Comparison of ENCODE assay signal across 10 cellular contexts in genomic region chr7:74097937-74098614, GRCh38. TPM values are rescaled to one million over a fixed set of nuclear protein-coding genes. Genes with fewer than 3 reads are reported as not detected.
DNase-seq lines count a peak whose midpoint lies in the region; ATAC-seq, FAIRE-seq and TF ChIP-seq lines count a peak whose summit lies in the region.
"Had no signal": no experiment of that assay in that cellular context is flagged by ENCODE, and none has a peak within 500 bp of the region (broad histone marks: within the 10 kb centered on the region; RNA-seq: fewer than 3 reads in every experiment).

No MANE protein-coding gene starts in this region.

- H3K9me3 ChIP-seq in body of pancreas (no peaks in the 10 kb centered on the region), right lobe of liver (no peaks in the 10 kb centered on the region)

- no peak for DNase-seq in T-helper 1 cell
- DNase-seq in body of pancreas = peak in 3 of 4 donors; percentile 27 to 54 (median 32)
- DNase-seq in left colon = peak; percentile 16 to 43
- DNase-seq in urothelium cell line (ENCODE audit: low spot score) = peak; percentile 57
- DNase-seq in T-helper 2 cell = no peak
- DNase-seq in right lobe of liver = no peak
- DNase-seq: activated B cell treated with CpG ODN at 0.5 μM for 24 hours had no signal

- 84 to 90% methylated on average over 9 to 11 of the region's 11 CpGs for WGBS in body of pancreas, 2 donors
- WGBS in right lobe of liver (ENCODE audit: insufficient coverage, low coverage, low lambda C conversion rate, missing lambda C conversion rate) = 91% methylated on average over 5 of the region's 11 CpGs

- H3K27ac Mint-ChIP-seq in T-helper 1 cell treated with Interleukin-12 subunit alpha and Interleukin-12 subunit beta and Interleukin-4 antibody, amounts not matched to agents 30 μg/mL and 1 μg/mL, for 36 hours = peak overlapping the region; percentile 41
- H3K27ac Mint-ChIP-seq: activated B cell treated with CpG ODN at 0.5 μM for 24 hours had no signal

- H3K27me3 ChIP-seq in body of pancreas (no peaks in the 10 kb centered on the region), right lobe of liver (no peaks in the 10 kb centered on the region)

- H3K36me3 ChIP-seq in body of pancreas (replicated peaks in 1 of 2; ENCODE audit: insufficient read depth in 1 of 2, low read depth in 2 of 2) (no peaks in the 10 kb centered on the region), right lobe of liver (no peaks in the 10 kb centered on the region)

- H3K4me1 ChIP-seq in body of pancreas = peaks cover 26% of the 10 kb centered on the region
- no peaks in the 10 kb centered on the region for H3K4me1 ChIP-seq in right lobe of liver

- no peaks in the 10 kb centered on the region for H3K27me3 Mint-ChIP-seq in T-helper 1 cell treated with Interleukin-12 subunit alpha and Interleukin-12 subunit beta and Interleukin-4 antibody, amounts not matched to agents 30 μg/mL and 1 μg/mL, for 36 hours (ENCODE audit: low read depth)
- H3K27me3 Mint-ChIP-seq: activated B cell treated with CpG ODN at 0.5 μM for 24 hours had no signal

- FAIRE-seq in urothelium cell line (lab: Jason Lieb, UNC) = no peak

- ATAC-seq in body of pancreas (no peak), left colon (no peak), GM18868 (IDR thresholded peaks at IDR 0.05; ENCODE audit: unreplicated experiment) (no peak), right lobe of liver (no peak)

- no peak overlapping the region for H3K4me3 Mint-ChIP-seq in T-helper 1 cell treated with Interleukin-12 subunit alpha and Interleukin-12 subunit beta and Interleukin-4 antibody, amounts not matched to agents 30 μg/mL and 1 μg/mL, for 36 hours
- H3K4me3 Mint-ChIP-seq: activated B cell treated with CpG ODN at 0.5 μM for 24 hours had no signal

- H3K4me3 ChIP-seq in body of pancreas (no peak overlapping the region), right lobe of liver (no peak overlapping the region)

- TF ChIP-seq CTCF in body of pancreas (IDR thresholded peaks at IDR 0.05) (no peak), right lobe of liver (IDR thresholded peaks at IDR 0.05) (no peak)

- H3K9me3 Mint-ChIP-seq in T-helper 1 cell treated with Interleukin-12 subunit alpha and Interleukin-12 subunit beta and Interleukin-4 antibody, amounts not matched to agents 30 μg/mL and 1 μg/mL, for 36 hours = no peaks in the 10 kb centered on the region

- peaks cover 14% of the 10 kb centered on the region for H3K4me1 Mint-ChIP-seq in T-helper 1 cell treated with Interleukin-12 subunit alpha and Interleukin-12 subunit beta and Interleukin-4 antibody, amounts not matched to agents 30 μg/mL and 1 μg/mL, for 36 hours (ENCODE audit: low read depth)

- TF ChIP-seq POLR2A in body of pancreas (IDR thresholded peaks at IDR 0.05) (no peak), right lobe of liver (IDR thresholded peaks at IDR 0.05) (no peak)

- peaks cover 13% of the 10 kb centered on the region for H3K36me3 Mint-ChIP-seq in T-helper 1 cell treated with Interleukin-12 subunit alpha and Interleukin-12 subunit beta and Interleukin-4 antibody, amounts not matched to agents 30 μg/mL and 1 μg/mL, for 36 hours (ENCODE audit: low read depth)

- intact Hi-C loops in body of pancreas (cut with DNase I) (no loop called here), left colon (cut with DNase I, micrococcal nuclease) (no loop called here), right lobe of liver (cut with DNase I) (no loop called here)

- H3K27ac ChIP-seq in body of pancreas (no peak overlapping the region), right lobe of liver (no peak overlapping the region)
- H3K27ac ChIP-seq: 22Rv1 had no signal

RNA-seq across cellular contexts. Expression of gene LIMK1, which starts 14.5 kb away (rescaled TPM):
- total RNA-seq in body of pancreas = 10 to 100 TPM; 10.1 to 27.4 TPM
- total RNA-seq in left colon = 10 to 100 TPM; 12.2 to 14.3 TPM
- 1 to 10 TPM; 3.1 to 9.9 (median 5.8) TPM for total RNA-seq in right lobe of liver

Comparison
In these comparisons a context has a peak if more than half of its experiments do, and no peak if none do; other contexts are left out.
1. DNase-seq: peak in body of pancreas (3 of 4), left colon (2 of 2) and urothelium cell line (single experiment); none in T-helper 1 cell (0 of 5), T-helper 2 cell (0 of 5) and right lobe of liver (0 of 3).